Comparison of ENCODE assay signal across 18 cellular contexts in the genomic region with DNA sequence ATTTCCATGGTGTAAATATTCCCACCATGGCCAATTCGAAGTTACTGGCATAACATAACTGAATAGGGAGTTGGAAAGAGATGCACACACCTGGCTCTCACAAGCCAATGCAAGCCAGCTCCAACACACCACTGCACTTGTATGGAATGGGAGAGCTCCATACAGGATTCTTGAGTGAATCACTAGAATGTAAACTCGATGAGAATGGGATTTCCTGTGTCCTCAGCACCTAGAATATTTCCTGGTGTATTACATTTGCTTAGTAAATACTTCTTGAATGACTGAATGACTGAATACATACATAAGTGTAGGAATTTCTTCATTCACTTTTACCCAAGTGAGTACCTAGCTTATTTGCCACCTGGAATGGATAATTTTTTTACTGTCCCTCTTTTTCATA. TPM values are rescaled to one million over a fixed set of nuclear protein-coding genes. Genes with fewer than 3 reads are reported as not detected.
"Had no signal": no experiment of that assay in that cellular context is flagged by ENCODE, and none has a peak within 500 bp of the region (broad histone marks: within the 10 kb centered on the region; RNA-seq: fewer than 3 reads in every experiment).

No MANE protein-coding gene starts in this region.

- H3K9me3 Mint-ChIP-seq: activated B cell treated with CpG ODN at 0.5 μM for 24 hours; activated CD4-positive, alpha-beta T cell treated with anti-CD3 and anti-CD28 coated beads, Interleukin-2, amount 10 ng/mL, durations not matched to agents 24 days and 14 days; stimulated activated effector memory CD8-positive, alpha-beta T cell treated with anti-CD3 and anti-CD28 coated beads, Interleukin-12 subunit alpha, Interleukin-12 subunit beta, amount 100 ng/mL, for 72 hours; T-helper 2 cell treated with Interferon-gamma antibody and Interleukin-4, amounts not matched to agents 5 μg/mL and 100 μg/mL, for 36 hours had no signal

- DNase-seq: activated B cell treated with CpG ODN at 0.5 μM for 24 hours; activated CD4-positive, alpha-beta T cell treated with anti-CD3 and anti-CD28 coated beads, Interleukin-2, amount 10 ng/mL, durations not matched to agents 24 days and 14 days; activated naive CD4-positive, alpha-beta T cell treated with Interleukin-2 at 50 U/mL for 16 hours; activated T-cell treated with anti-CD3 and anti-CD28 coated beads for 4 hours; anterior cingulate cortex; cerebellar nuclear complex; erythroblast; nucleus accumbens; posterior cingulate gyrus; retina had no signal

- H3K27ac Mint-ChIP-seq: activated B cell treated with CpG ODN at 0.5 μM for 24 hours; activated CD4-positive, alpha-beta T cell treated with anti-CD3 and anti-CD28 coated beads, Interleukin-2, amount 10 ng/mL, durations not matched to agents 24 days and 14 days; nephron; stimulated activated effector memory CD8-positive, alpha-beta T cell treated with anti-CD3 and anti-CD28 coated beads, Interleukin-12 subunit alpha, Interleukin-12 subunit beta, amount 100 ng/mL, for 72 hours; T-helper 2 cell treated with Interferon-gamma antibody and Interleukin-4, amounts not matched to agents 5 μg/mL and 100 μg/mL, for 36 hours had no signal

- H3K4me1 Mint-ChIP-seq: nephron; stimulated activated effector memory CD8-positive, alpha-beta T cell treated with anti-CD3 and anti-CD28 coated beads, Interleukin-12 subunit alpha, Interleukin-12 subunit beta, amount 100 ng/mL, for 72 hours had no signal

- H3K4me3 Mint-ChIP-seq: activated B cell treated with CpG ODN at 0.5 μM for 24 hours; activated CD4-positive, alpha-beta T cell treated with anti-CD3 and anti-CD28 coated beads, Interleukin-2, amount 10 ng/mL, durations not matched to agents 24 days and 14 days; nephron; stimulated activated effector memory CD8-positive, alpha-beta T cell treated with anti-CD3 and anti-CD28 coated beads, Interleukin-12 subunit alpha, Interleukin-12 subunit beta, amount 100 ng/mL, for 72 hours; T-helper 2 cell treated with Interferon-gamma antibody and Interleukin-4, amounts not matched to agents 5 μg/mL and 100 μg/mL, for 36 hours had no signal

- ATAC-seq: stimulated activated effector memory CD8-positive, alpha-beta T cell treated with anti-CD3 and anti-CD28 coated beads, Interleukin-12 subunit alpha, Interleukin-12 subunit beta, amount 100 ng/mL, for 72 hours had no signal

- H3K36me3 Mint-ChIP-seq: stimulated activated effector memory CD8-positive, alpha-beta T cell treated with anti-CD3 and anti-CD28 coated beads, Interleukin-12 subunit alpha, Interleukin-12 subunit beta, amount 100 ng/mL, for 72 hours had no signal

RNA-seq across cellular contexts. Expression of gene HPCAL4, which starts 31.3 kb away (rescaled TPM):
- total RNA-seq: activated B cell treated with CpG ODN at 0.5 μM for 24 hours, dermis microvascular lymphatic vessel endothelial cell, liver had no signal
- polyA plus RNA-seq: liver had no signal

RNA-seq across cellular contexts. Expression of gene NT5C1A, which starts 50.6 kb away (rescaled TPM):
- total RNA-seq: activated B cell treated with CpG ODN at 0.5 μM for 24 hours; activated CD8-positive, alpha-beta memory T cell treated with anti-CD3 and anti-CD28 coated beads for 36 hours; dermis microvascular lymphatic vessel endothelial cell; kidney epithelial cell had no signal
- polyA plus RNA-seq: thymus had no signal
